Comparison of ENCODE assay signal across 8 cellular contexts in the genomic region with DNA sequence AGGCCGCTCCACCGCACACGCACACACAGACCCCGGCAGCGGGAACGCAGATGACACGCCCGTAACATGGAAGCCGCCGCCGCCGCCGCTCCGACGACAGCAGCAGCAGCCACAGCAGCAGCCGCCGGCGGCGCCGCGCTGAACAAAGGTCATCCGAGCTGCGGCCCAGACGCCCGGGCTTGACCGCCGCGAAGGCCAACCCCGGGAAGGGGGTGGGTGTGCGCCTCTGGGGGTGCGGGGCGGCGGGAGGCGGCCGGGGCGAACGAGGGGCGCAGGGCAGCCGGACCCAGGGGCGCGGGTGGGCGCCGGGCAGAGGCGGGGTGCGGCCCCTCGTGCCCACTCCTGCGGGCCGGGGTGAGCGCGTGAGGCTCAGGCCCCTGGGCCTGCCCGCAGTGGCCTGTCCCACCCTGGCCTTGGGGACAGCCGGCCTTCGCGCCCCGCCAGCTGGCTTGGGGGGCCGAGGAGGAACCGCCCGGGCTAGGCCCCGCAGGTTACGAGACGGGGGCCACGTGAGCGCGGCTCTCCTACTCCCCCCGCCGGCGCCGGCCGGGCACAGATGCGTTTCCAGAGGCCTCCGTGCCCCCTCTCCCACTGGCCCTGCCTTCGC. TPM values are rescaled to one million over a fixed set of nuclear protein-coding genes. Genes with fewer than 3 reads are reported as not detected.
DNase-seq lines count a peak whose midpoint lies in the region.

No MANE protein-coding gene starts in this region.

- H3K27ac Mint-ChIP-seq in activated T-helper 1 cell treated with anti-CD3 and anti-CD28 coated beads, Interleukin-12 subunit alpha, Interleukin-12 subunit beta, Interleukin-2, Interleukin-4 antibody, amounts not matched to agents 30 ng/mL and 10 ng/mL and 1 ng/mL, durations not matched to agents 14 hours and 24 hours and 36 hours, result no peak overlapping the region

- intact Hi-C loops in activated T-helper 1 cell treated with anti-CD3 and anti-CD28 coated beads, Interleukin-12 subunit alpha, Interleukin-12 subunit beta, Interleukin-2, Interleukin-4 antibody, amounts not matched to agents 30 ng/mL and 10 ng/mL and 1 ng/mL, durations not matched to agents 14 hours and 24 hours and 36 hours (cut with micrococcal nuclease), result no loop called here

- H3K27me3 Mint-ChIP-seq in activated T-helper 1 cell treated with anti-CD3 and anti-CD28 coated beads, Interleukin-12 subunit alpha, Interleukin-12 subunit beta, Interleukin-2, Interleukin-4 antibody, amounts not matched to agents 30 ng/mL and 10 ng/mL and 1 ng/mL, durations not matched to agents 14 hours and 24 hours and 36 hours (ENCODE audit: insufficient read depth), result peaks cover 71% of the 10 kb centered on the region

- H3K4me1 Mint-ChIP-seq in activated T-helper 1 cell treated with anti-CD3 and anti-CD28 coated beads, Interleukin-12 subunit alpha, Interleukin-12 subunit beta, Interleukin-2, Interleukin-4 antibody, amounts not matched to agents 30 ng/mL and 10 ng/mL and 1 ng/mL, durations not matched to agents 14 hours and 24 hours and 36 hours (ENCODE audit: low read depth), result no peaks in the 10 kb centered on the region

- no peak overlapping the region for H3K4me3 Mint-ChIP-seq in activated T-helper 1 cell treated with anti-CD3 and anti-CD28 coated beads, Interleukin-12 subunit alpha, Interleukin-12 subunit beta, Interleukin-2, Interleukin-4 antibody, amounts not matched to agents 30 ng/mL and 10 ng/mL and 1 ng/mL, durations not matched to agents 14 hours and 24 hours and 36 hours

- DNase-seq in activated T-helper 1 cell treated with Interleukin-2 at 50 U/mL for 16 hours (ENCODE audit: low read depth) (peak; percentile 15), LoVo (ENCODE audit: low spot score) (peak; percentile 49), germinal center (ENCODE audit: low spot score) (peak; percentile 74), occipital lobe (lab: John Stamatoyannopoulos, UW) (peak; percentile 70), D341Med (ENCODE audit: low spot score) (no peak), KG1 (lab: John Stamatoyannopoulos, UW) (no peak)
- DNase-seq in activated T-helper 1 cell treated with anti-CD3 and anti-CD28 coated beads, Interleukin-12 subunit alpha, Interleukin-12 subunit beta, Interleukin-2, Interleukin-4 antibody, amounts not matched to agents 30 ng/mL and 10 ng/mL and 1 ng/mL, durations not matched to agents 14 hours and 24 hours and 36 hours (ENCODE audit: low spot score), result no peak
- DNase-seq in activated T-helper 9 cell treated with anti-CD3 and anti-CD28 coated beads, Interleukin-2, amount 50 U/mL, for 16 hours (ENCODE audit: low read depth), result peak; percentile 14

- H3K9me3 Mint-ChIP-seq in activated T-helper 1 cell treated with anti-CD3 and anti-CD28 coated beads, Interleukin-12 subunit alpha, Interleukin-12 subunit beta, Interleukin-2, Interleukin-4 antibody, amounts not matched to agents 30 ng/mL and 10 ng/mL and 1 ng/mL, durations not matched to agents 14 hours and 24 hours and 36 hours, result no peaks in the 10 kb centered on the region

- no peaks in the 10 kb centered on the region for H3K36me3 Mint-ChIP-seq in activated T-helper 1 cell treated with anti-CD3 and anti-CD28 coated beads, Interleukin-12 subunit alpha, Interleukin-12 subunit beta, Interleukin-2, Interleukin-4 antibody, amounts not matched to agents 30 ng/mL and 10 ng/mL and 1 ng/mL, durations not matched to agents 14 hours and 24 hours and 36 hours (ENCODE audit: low read depth)

RNA-seq across cellular contexts. Expression of gene ZNF532, which starts 1.0 kb away (rescaled TPM):
- total RNA-seq in activated T-helper 1 cell treated with anti-CD3 and anti-CD28 coated beads, Interleukin-12 subunit alpha, Interleukin-12 subunit beta, Interleukin-2, Interleukin-4 antibody, amounts not matched to agents 30 ng/mL and 10 ng/mL and 1 ng/mL, durations not matched to agents 14 hours and 24 hours and 36 hours, result 0.71 and 1.5 TPM in 2 replicates
- total RNA-seq in occipital lobe, result 207 TPM

Comparison
In these comparisons a context has a peak if more than half of its experiments do, and no peak if none do; other contexts are left out.
1. DNase-seq: peak in activated T-helper 1 cell treated with Interleukin-2 at 50 U/mL for 16 hours (single experiment), LoVo (single experiment), activated T-helper 9 cell treated with anti-CD3 and anti-CD28 coated beads, Interleukin-2, amount 50 U/mL, for 16 hours (single experiment), germinal center (single experiment) and occipital lobe (single experiment); none in activated T-helper 1 cell treated with anti-CD3 and anti-CD28 coated beads, Interleukin-12 subunit alpha, Interleukin-12 subunit beta, Interleukin-2, Interleukin-4 antibody, amounts not matched to agents 30 ng/mL and 10 ng/mL and 1 ng/mL, durations not matched to agents 14 hours and 24 hours and 36 hours (single experiment), D341Med (single experiment) and KG1 (single experiment).
2. RNA of gene ZNF532, which starts 1.0 kb away (total RNA-seq): 207 TPM in occipital lobe (single experiment); 0.71 to 1.5 TPM in activated T-helper 1 cell treated with anti-CD3 and anti-CD28 coated beads, Interleukin-12 subunit alpha, Interleukin-12 subunit beta, Interleukin-2, Interleukin-4 antibody, amounts not matched to agents 30 ng/mL and 10 ng/mL and 1 ng/mL, durations not matched to agents 14 hours and 24 hours and 36 hours; every median in the first group is over 10 times any median in the second.